In genomic region chr13:19782049-19782726, GRCh38 we compare ENCODE assay signal across 8 cellular contexts. TPM values are rescaled to one million over a fixed set of nuclear protein-coding genes. Genes with fewer than 3 reads are reported as not detected.
A peak's percentile ranks its signal among the peaks of the same experiment; 100 is the strongest.
DNase-seq lines count a peak whose midpoint lies in the region; ATAC-seq and TF ChIP-seq lines count a peak whose summit lies in the region.

No MANE protein-coding gene starts in this region.

- no peaks in the 10 kb centered on the region for H3K36me3 ChIP-seq in mucosa of descending colon (ENCODE audit: low read depth)

- intact Hi-C loops in mucosa of descending colon (cut with DNase I, micrococcal nuclease), result no loop called here

- ATAC-seq in GM18502 (IDR thresholded peaks at IDR 0.05; ENCODE audit: poor library complexity, unreplicated experiment), result peak; percentile 48
- ATAC-seq in HG02763 (IDR thresholded peaks at IDR 0.05; ENCODE audit: unreplicated experiment), result peak; percentile 44
- ATAC-seq in mucosa of descending colon, result peak; percentile 76

- H3K4me3 ChIP-seq in mucosa of descending colon, result peak overlapping the region; percentile 96

- TF ChIP-seq CTCF in mucosa of descending colon (IDR thresholded peaks at IDR 0.05), result no peak

- peaks cover 11% of the 10 kb centered on the region for H3K4me1 ChIP-seq in mucosa of descending colon (ENCODE audit: low read depth)

- DNase-seq in NCI-H460 (ENCODE audit: extremely low read depth, low read depth) (peak; percentile 5), activated T-cell treated with anti-CD3 and anti-CD28 coated beads for 24 hours (ENCODE audit: low read depth) (peak; percentile 36), epidermal melanocyte (ENCODE audit: insufficient read length, low spot score) (peak; percentile 24), mucosa of descending colon (peak; percentile 72 to 79 (median 74)), NCI-H774 (lab: John Stamatoyannopoulos, UW) (no peak)
- DNase-seq in stimulated activated CD8-positive, alpha-beta memory T cell treated with anti-CD3 and anti-CD28 coated beads, Interleukin-4, amount 100 ng/mL, for 24 hours (ENCODE audit: low read depth), result peak; percentile 42

- H3K9me3 ChIP-seq in mucosa of descending colon, result no peaks in the 10 kb centered on the region

RNA-seq across cellular contexts. Expression of gene PSPC1, which starts 0.6 kb away (rescaled TPM):
- total RNA-seq in NCI-H460 (2014; rRNA removed; shearing (Covaris generic)), result 26.2 and 34.1 TPM in 2 replicates
- polyA plus RNA-seq in NCI-H460 (2014; cell fraction: nucleus; rRNA removed), result 47.3 and 54.1 TPM in 2 replicates
- 10 to 100 TPM; 40.1 to 47.9 (median 42.9) TPM for total RNA-seq in mucosa of descending colon
